In the genomic region with DNA sequence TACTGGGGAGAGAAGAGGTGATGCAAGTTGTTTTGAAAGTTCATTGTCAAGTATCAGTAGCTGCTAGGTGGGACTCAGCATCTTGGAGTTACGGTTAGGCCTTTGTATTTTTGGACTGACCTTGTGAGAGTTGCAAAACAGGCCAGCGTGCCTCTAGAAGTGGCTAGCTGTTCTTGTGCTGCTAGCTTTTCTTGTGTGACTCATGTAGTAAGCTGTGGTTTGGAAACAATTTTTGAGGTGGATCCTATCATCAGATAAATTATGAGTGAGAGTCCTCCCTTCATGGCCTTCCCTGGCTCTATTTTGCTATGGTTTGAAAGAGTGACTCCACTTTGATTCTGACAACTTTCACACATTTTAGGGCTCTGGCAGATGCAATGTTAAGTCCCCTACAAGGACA, we compare ENCODE assay signal across 8 cellular contexts.
DNase-seq lines count a peak whose midpoint lies in the region; ATAC-seq lines count a peak whose summit lies in the region.

No MANE protein-coding gene starts in this region.

- peaks cover 4% of the 10 kb centered on the region for H3K9me3 Mint-ChIP-seq in activated naive CD4-positive, alpha-beta T cell treated with anti-CD3 and anti-CD28 coated beads for 36 hours

- H3K27ac Mint-ChIP-seq in activated naive CD4-positive, alpha-beta T cell treated with anti-CD3 and anti-CD28 coated beads for 36 hours: no peak overlapping the region

- no peaks in the 10 kb centered on the region for H3K4me1 Mint-ChIP-seq in activated naive CD4-positive, alpha-beta T cell treated with anti-CD3 and anti-CD28 coated beads for 36 hours (ENCODE audit: low read depth)

- intact Hi-C loops in activated naive CD4-positive, alpha-beta T cell treated with anti-CD3 and anti-CD28 coated beads for 36 hours (cut with micrococcal nuclease): no loop called here

- ATAC-seq in HG02623 (IDR thresholded peaks at IDR 0.05; ENCODE audit: unreplicated experiment): peak; percentile 46
- no peak for ATAC-seq in HG03045 (IDR thresholded peaks at IDR 0.05; ENCODE audit: unreplicated experiment)

- CTCF ChIA-PET in activated naive CD4-positive, alpha-beta T cell treated with anti-CD3 and anti-CD28 coated beads for 36 hours (lab: Charles Lee): interaction anchor here (0.7 to 0.8 kb wide), 2 partner anchors 9 to 69 kb away, joined by 3 to 7 read pairs; no protein-coding TSS in a partner anchor

- H3K27me3 Mint-ChIP-seq in activated naive CD4-positive, alpha-beta T cell treated with anti-CD3 and anti-CD28 coated beads for 36 hours (ENCODE audit: low read depth): no peaks in the 10 kb centered on the region

- no peaks in the 10 kb centered on the region for H3K36me3 Mint-ChIP-seq in activated naive CD4-positive, alpha-beta T cell treated with anti-CD3 and anti-CD28 coated beads for 36 hours (ENCODE audit: low read depth)

- no peak overlapping the region for H3K4me3 Mint-ChIP-seq in activated naive CD4-positive, alpha-beta T cell treated with anti-CD3 and anti-CD28 coated beads for 36 hours

- DNase-seq in GM03348 (ENCODE audit: low spot score) (peak; percentile 84), NOMO-1 treated with DMSO at 0.1 percent for 48 hours (lab: John Stamatoyannopoulos, UW; ENCODE audit: unreplicated experiment) (peak; percentile 94), iris pigment epithelial cell (ENCODE audit: low read depth) (peak; percentile 98), NCI-H526 treated with DMSO at 0.1 percent for 48 hours (lab: John Stamatoyannopoulos, UW) (no peak), NCI-H1694 treated with DMSO at 0.1 percent for 48 hours (lab: John Stamatoyannopoulos, UW) (no peak)
- DNase-seq in activated naive CD4-positive, alpha-beta T cell treated with anti-CD3 and anti-CD28 coated beads for 36 hours: no peak

Comparison
In these comparisons a context has a peak if more than half of its experiments do, and no peak if none do; other contexts are left out.
1. DNase-seq: peak in GM03348 (single experiment), NOMO-1 treated with DMSO at 0.1 percent for 48 hours (single experiment) and iris pigment epithelial cell (single experiment); none in NCI-H526 treated with DMSO at 0.1 percent for 48 hours (single experiment), NCI-H1694 treated with DMSO at 0.1 percent for 48 hours (single experiment) and activated naive CD4-positive, alpha-beta T cell treated with anti-CD3 and anti-CD28 coated beads for 36 hours (single experiment).